Comparison of ENCODE assay signal across 9 cellular contexts in genomic region chr16:20674684-20675487, GRCh38. TPM values are rescaled to one million over a fixed set of nuclear protein-coding genes. Genes with fewer than 3 reads are reported as not detected.
DNase-seq lines count a peak whose midpoint lies in the region; TF ChIP-seq lines count a peak whose summit lies in the region.
"Had no signal": no experiment of that assay in that cellular context is flagged by ENCODE, and none has a peak within 500 bp of the region (broad histone marks: within the 10 kb centered on the region; RNA-seq: fewer than 3 reads in every experiment).

No MANE protein-coding gene starts in this region.

- H3K9me3 ChIP-seq in mesenchymal stem cell (ENCODE audit: control insufficient read depth, low read length) (no peaks in the 10 kb centered on the region), vagina (no peaks in the 10 kb centered on the region)

- no peak overlapping the region for H3K4ac ChIP-seq in mesenchymal stem cell (ENCODE audit: low read depth in 1 of 2, low read length in 2 of 2)

- H3K27ac ChIP-seq in mesenchymal stem cell (ENCODE audit: low read length, poor library complexity, severe bottlenecking) (no peak overlapping the region), vagina (peak overlapping the region; percentile 56)

- intact Hi-C loops in vagina (cut with DNase I) (no loop called here), head of caudate nucleus (cut with DNase I) (no loop called here)

- peak overlapping the region; percentile 11 for H2AFZ ChIP-seq in mesenchymal stem cell (ENCODE audit: low read depth, low read length)

- no peaks in the 10 kb centered on the region for H3K9me3 Mint-ChIP-seq in activated naive CD4-positive, alpha-beta T cell treated with anti-CD3 and anti-CD28 coated beads, Interleukin-2, amount 50 U/mL, for 24 hours

- H3K27ac Mint-ChIP-seq in activated naive CD4-positive, alpha-beta T cell treated with anti-CD3 and anti-CD28 coated beads, Interleukin-2, amount 50 U/mL, for 24 hours: peak overlapping the region; percentile 93

- no peak overlapping the region for H3K4me2 ChIP-seq in mesenchymal stem cell (ENCODE audit: low read length, poor library complexity, severe bottlenecking)

- no peak for DNase-seq in activated naive CD4-positive, alpha-beta T cell (lab: John Stamatoyannopoulos, UW)
- DNase-seq in cardiac fibroblast (ENCODE audit: low read depth in 2 of 2): peak; percentile 6 to 16
- DNase-seq in mesenchymal stem cell: no peak
- DNase-seq in vagina (ENCODE audit: extremely low spot score in 2 of 2): no peak
- no peak for DNase-seq in putamen (ENCODE audit: low spot score)
- no peak for DNase-seq in NCI-H2081 (lab: John Stamatoyannopoulos, UW)
- DNase-seq in head of caudate nucleus: no peak

- peak overlapping the region; percentile 83 for H3K4me3 Mint-ChIP-seq in activated naive CD4-positive, alpha-beta T cell treated with anti-CD3 and anti-CD28 coated beads, Interleukin-2, amount 50 U/mL, for 24 hours

- no peak overlapping the region for H4K91ac ChIP-seq in mesenchymal stem cell (ENCODE audit: low read length)

- whole genome bisulfite sequencing in mesenchymal stem cell: 60% methylated on average over 19 of the region's 19 CpGs

- H3K79me1 ChIP-seq in mesenchymal stem cell (replicated peaks; ENCODE audit: low read length, poor library complexity, severe bottlenecking): no peaks in the 10 kb centered on the region

- H3K14ac ChIP-seq in mesenchymal stem cell (ENCODE audit: low read length in 2 of 2): no peak overlapping the region

- no peak overlapping the region for H2BK120ac ChIP-seq in mesenchymal stem cell (ENCODE audit: low read depth, low read length)

- no peak overlapping the region for H2AK5ac ChIP-seq in mesenchymal stem cell (ENCODE audit: low read length, severe bottlenecking)

- no peak overlapping the region for H3K9ac ChIP-seq in mesenchymal stem cell (ENCODE audit: low read length)

- TF ChIP-seq CTCF in cardiac fibroblast (IDR thresholded peaks at IDR 0.05; ENCODE audit: low read depth, low read length) (no peak), vagina (IDR thresholded peaks at IDR 0.05) (no peak)

- H3K4me1 ChIP-seq in mesenchymal stem cell (ENCODE audit: control insufficient read depth, insufficient read depth, low read depth, low read length) (no peaks in the 10 kb centered on the region), vagina (peaks cover 42% of the 10 kb centered on the region)

- no peak overlapping the region for H2BK5ac ChIP-seq in mesenchymal stem cell (ENCODE audit: low read depth, low read length, poor library complexity, severe bottlenecking)

- peaks cover 3 to 13% of the 10 kb centered on the region in 2 experiments for H3K27me3 ChIP-seq in mesenchymal stem cell (ENCODE audit: control insufficient read depth in 1 of 2, insufficient read depth in 1 of 2, low read length in 2 of 2)
- no peaks in the 10 kb centered on the region for H3K27me3 ChIP-seq in vagina

- H3K27me3 Mint-ChIP-seq in activated naive CD4-positive, alpha-beta T cell treated with anti-CD3 and anti-CD28 coated beads, Interleukin-2, amount 50 U/mL, for 24 hours: no peaks in the 10 kb centered on the region

- H4K8ac ChIP-seq in mesenchymal stem cell (ENCODE audit: low read length): no peak overlapping the region

- H3K36me3 ChIP-seq in mesenchymal stem cell (ENCODE audit: control insufficient read depth in 1 of 2, insufficient read depth in 2 of 2, low read depth in 1 of 2, low read length in 2 of 2) (no peaks in the 10 kb centered on the region), vagina (no peaks in the 10 kb centered on the region)

- H3K23ac ChIP-seq in mesenchymal stem cell (ENCODE audit: low read length in 2 of 2): no peak overlapping the region

- H3K4me1 Mint-ChIP-seq in activated naive CD4-positive, alpha-beta T cell treated with anti-CD3 and anti-CD28 coated beads, Interleukin-2, amount 50 U/mL, for 24 hours: peaks cover 42% of the 10 kb centered on the region

- no peak overlapping the region for H3K18ac ChIP-seq in mesenchymal stem cell (ENCODE audit: low read depth in 1 of 2, low read length in 2 of 2)

- no peak overlapping the region for H2BK12ac ChIP-seq in mesenchymal stem cell (ENCODE audit: low read length in 2 of 2)

- H3K4me3 ChIP-seq in cardiac fibroblast (replicated peaks in 1 of 2; ENCODE audit: low read depth in 2 of 2, low read length in 2 of 2) (peak overlapping the region; percentile 33 to 44), mesenchymal stem cell (ENCODE audit: insufficient read depth in 1 of 2, low read depth in 1 of 2, low read length in 2 of 2) (peak overlapping the region in 1 of 2 experiments; percentile 58), vagina (peak overlapping the region; percentile 34 to 48)

- H2BK15ac ChIP-seq in mesenchymal stem cell (ENCODE audit: low read depth, poor library complexity, severe bottlenecking): no peak overlapping the region

- no peak for TF ChIP-seq POLR2A in vagina (IDR thresholded peaks at IDR 0.05)

- peaks cover 7% of the 10 kb centered on the region for H3K36me3 Mint-ChIP-seq in activated naive CD4-positive, alpha-beta T cell treated with anti-CD3 and anti-CD28 coated beads, Interleukin-2, amount 50 U/mL, for 24 hours

RNA-seq across cellular contexts. Expression of gene ACSM1, which starts 22.6 kb away (rescaled TPM):
- polyA plus RNA-seq in mesenchymal stem cell (2013, experiment 1 of 2): not detected
- not detected for polyA plus RNA-seq in mesenchymal stem cell (2013, experiment 2 of 2)
- 0.98 TPM for total RNA-seq in vagina
- total RNA-seq: fibroblast of lung had no signal
- polyA plus RNA-seq: fibroblast of lung had no signal

Comparison
In these comparisons a context has a peak if more than half of its experiments do, and no peak if none do; other contexts are left out.
1. DNase-seq: peak in cardiac fibroblast (2 of 2); none in activated naive CD4-positive, alpha-beta T cell (0 of 4), mesenchymal stem cell (single experiment), vagina (0 of 2), putamen (single experiment), NCI-H2081 (0 of 2) and head of caudate nucleus (0 of 42).